8 cellular contexts compared by ENCODE assay signal in genomic region chr3:167684389-167684993, GRCh38.
DNase-seq lines count a peak whose midpoint lies in the region; ATAC-seq, FAIRE-seq and TF ChIP-seq lines count a peak whose summit lies in the region.

No MANE protein-coding gene starts in this region.

- DNase-seq in activated CD8-positive, alpha-beta memory T cell treated with anti-CD3 and anti-CD28 coated beads for 4 hours (ENCODE audit: low read depth in 2 of 2), result peak; percentile 15
- DNase-seq in activated CD8-positive, alpha-beta memory T cell treated with anti-CD3 and anti-CD28 coated beads, Interleukin-2, amount 50 U/mL, for 48 hours, result no peak
- DNase-seq in KBM-7 (peak; percentile 76), RCC 7860 (ENCODE audit: low spot score) (peak; percentile 23), astrocyte of the spinal cord (ENCODE audit: low read depth, low spot score) (peak; percentile 71), iPS-NIHi7 (ENCODE audit: extremely low spot score) (peak; percentile 58)
- peak in 2 of 3 experiments; percentile 12 to 37 for DNase-seq in stimulated activated CD4-positive, alpha-beta T cell treated with anti-CD3 and anti-CD28 coated beads, TNF-alpha, amount 100 ng/mL, for 24 hours (ENCODE audit: low read depth in 3 of 3)

- peak; percentile 76 for FAIRE-seq in RCC 7860 (lab: Jason Lieb, UNC)

- in situ Hi-C loops in KBM-7 (cut with MboI; ENCODE audit: low pct_unique_long_range_greater_than_20kb, low sequenced_read_pairs) (no loop called here), astrocyte of the spinal cord (cut with HindIII; ENCODE audit: low sequenced_read_pairs) (no loop called here)

- peak; percentile 58 for TF ChIP-seq CTCF in astrocyte of the spinal cord (IDR thresholded peaks at IDR 0.05; ENCODE audit: low read depth, low read length)

- ATAC-seq in GM21723 (IDR thresholded peaks at IDR 0.05; ENCODE audit: unreplicated experiment), result peak; percentile 85

- no peak overlapping the region for H3K4me3 ChIP-seq in astrocyte of the spinal cord (ENCODE audit: low read depth, low read length)
